ENCODE assay signal across 19 cellular contexts in genomic region chr5:117261948-117262606, GRCh38.
"Had no signal": no experiment of that assay in that cellular context is flagged by ENCODE, and none has a peak within 500 bp of the region (broad histone marks: within the 10 kb centered on the region; RNA-seq: fewer than 3 reads in every experiment).

No MANE protein-coding gene starts in this region.

- H3K4me3 Mint-ChIP-seq: activated naive CD4-positive, alpha-beta T cell treated with anti-CD3 and anti-CD28 coated beads, Interleukin-2, amount 50 U/mL, for 24 hours; natural killer cell; stimulated activated naive CD8-positive, alpha-beta T cell treated with anti-CD3 and anti-CD28 coated beads, Interleukin-15, Interleukin-2, amounts not matched to agents 100 ng/mL and 50 ng/mL, for 24 hours had no signal

- ATAC-seq: lower lobe of right lung, natural killer cell had no signal

- H3K36me3 Mint-ChIP-seq: activated naive CD4-positive, alpha-beta T cell treated with anti-CD3 and anti-CD28 coated beads, Interleukin-2, amount 50 U/mL, for 24 hours had no signal

- H3K4me1 Mint-ChIP-seq: activated naive CD4-positive, alpha-beta T cell treated with anti-CD3 and anti-CD28 coated beads, Interleukin-2, amount 50 U/mL, for 24 hours; natural killer cell had no signal

- DNase-seq: activated CD4-positive, alpha-beta T cell treated with anti-CD3 and anti-CD28 coated beads for 1 hour; activated CD8-positive, alpha-beta memory T cell treated with anti-CD3 and anti-CD28 coated beads for 24 hours; activated CD8-positive, alpha-beta memory T cell treated with anti-CD3 and anti-CD28 coated beads, Interleukin-2, amount 50 U/mL, for 48 hours; activated effector memory CD4-positive, alpha-beta T cell treated with Interleukin-2 at 50 U/mL for 16 hours; activated T-cell treated with anti-CD3 and anti-CD28 coated beads, Interleukin-2, amount 50 U/mL, for 48 hours; central memory CD4-positive, alpha-beta T cell; esophagus squamous epithelium; lower lobe of right lung; natural killer cell; stimulated activated CD4-positive, alpha-beta T cell treated with anti-CD3 and anti-CD28 coated beads, Interleukin-2, amount 100 ng/mL, for 24 hours; T-helper 2 cell; WERI-Rb-1 had no signal

- H3K27ac Mint-ChIP-seq: activated naive CD4-positive, alpha-beta T cell treated with anti-CD3 and anti-CD28 coated beads, Interleukin-2, amount 50 U/mL, for 24 hours; natural killer cell; stimulated activated naive CD8-positive, alpha-beta T cell treated with anti-CD3 and anti-CD28 coated beads, Interleukin-15, Interleukin-2, amounts not matched to agents 100 ng/mL and 50 ng/mL, for 24 hours had no signal

- H3K27ac ChIP-seq: coronary artery, esophagus squamous epithelium, lower lobe of right lung, prostate gland, right atrium auricular region, suprapubic skin, vagina, WERI-Rb-1 had no signal

- H3K27me3 Mint-ChIP-seq: activated naive CD4-positive, alpha-beta T cell treated with anti-CD3 and anti-CD28 coated beads, Interleukin-2, amount 50 U/mL, for 24 hours; stimulated activated naive CD8-positive, alpha-beta T cell treated with anti-CD3 and anti-CD28 coated beads, Interleukin-15, Interleukin-2, amounts not matched to agents 100 ng/mL and 50 ng/mL, for 24 hours had no signal
